22 cellular contexts compared by ENCODE assay signal in genomic region chr3:112306825-112307224, GRCh38. TPM values are rescaled to one million over a fixed set of nuclear protein-coding genes. Genes with fewer than 3 reads are reported as not detected.
A peak's percentile ranks its signal among the peaks of the same experiment; 100 is the strongest.
DNase-seq lines count a peak whose midpoint lies in the region; ATAC-seq, FAIRE-seq and TF ChIP-seq lines count a peak whose summit lies in the region.
"Had no signal": no experiment of that assay in that cellular context is flagged by ENCODE, and none has a peak within 500 bp of the region (broad histone marks: within the 10 kb centered on the region; RNA-seq: fewer than 3 reads in every experiment).

No MANE protein-coding gene starts in this region.

- POLR2A ChIA-PET in naive thymus-derived CD8-positive, alpha-beta T cell (lab: Charles Lee), result no interaction called here

- no peak overlapping the region for H3K9ac ChIP-seq in kidney (ENCODE audit: low read length in 2 of 2)
- H3K9ac ChIP-seq in neural progenitor cell, result no peak overlapping the region
- H3K9ac ChIP-seq: GM23248 had no signal

- intact Hi-C loops in left ventricle myocardium superior (cut with micrococcal nuclease) (no loop called here), Right ventricle myocardium inferior (cut with DNase I) (no loop called here), kidney (cut with DNase I) (no loop called here)

- peaks cover 41% of the 10 kb centered on the region for H3F3A ChIP-seq in neural progenitor cell (ENCODE audit: low read depth)

- no peak overlapping the region for H3K4me3 Mint-ChIP-seq in neural progenitor cell
- H3K4me3 Mint-ChIP-seq in naive thymus-derived CD8-positive, alpha-beta T cell, result no peak overlapping the region
- H3K4me3 Mint-ChIP-seq: CD4-positive, alpha-beta memory T cell; H9 had no signal

- H3K9me3 ChIP-seq in kidney (ENCODE audit: control insufficient read depth in 1 of 2, low read length in 2 of 2) (no peaks in the 10 kb centered on the region), neural progenitor cell (ENCODE audit: low read depth) (no peaks in the 10 kb centered on the region), small intestine (ENCODE audit: control insufficient read depth, low read depth) (no peaks in the 10 kb centered on the region)
- H3K9me3 ChIP-seq: A549 had no signal

- FAIRE-seq in kidney (lab: Jason Lieb, UNC) (no peak), small intestine (lab: Jason Lieb, UNC) (no peak)
- FAIRE-seq: A549, G401.6, GM12892 had no signal

- no peak overlapping the region for H2AFZ ChIP-seq in neural progenitor cell (replicated peaks)
- H2AFZ ChIP-seq: GM23248 had no signal

- H3K27me3 Mint-ChIP-seq in neural progenitor cell (ENCODE audit: insufficient read depth, low read depth), result peaks cover 2% of the 10 kb centered on the region
- no peaks in the 10 kb centered on the region for H3K27me3 Mint-ChIP-seq in naive thymus-derived CD8-positive, alpha-beta T cell
- H3K27me3 Mint-ChIP-seq: CD4-positive, alpha-beta memory T cell had no signal

- TF ChIP-seq CTCF in kidney (IDR thresholded peaks at IDR 0.05; ENCODE audit: borderline replicate concordance, extremely low read depth, insufficient read depth) (no peak), neural progenitor cell (IDR thresholded peaks at IDR 0.05) (no peak)

- no peaks in the 10 kb centered on the region for H3K27me3 ChIP-seq in neural progenitor cell
- H3K27me3 ChIP-seq in small intestine (ENCODE audit: control insufficient read depth in 2 of 2, insufficient read depth in 2 of 2, low read length in 2 of 2), result no peaks in the 10 kb centered on the region

- DNase-seq in left ventricle myocardium superior, result peak; percentile 30
- DNase-seq in Right ventricle myocardium inferior (ENCODE audit: missing footprints), result no peak
- DNase-seq in kidney, result peak; percentile 57
- no peak for DNase-seq in neural progenitor cell (ENCODE audit: low spot score)
- no peak for DNase-seq in AG20443 (ENCODE audit: low spot score)
- no peak for DNase-seq in naive thymus-derived CD8-positive, alpha-beta T cell
- DNase-seq in small intestine, result no peak
- DNase-seq: 8988T; ACHN; C1 segment of cervical spinal cord; Calu3; CD4-positive, alpha-beta memory T cell; COR-L47; DND-41; GM23248; H9 had no signal

- H3K79me2 ChIP-seq in neural progenitor cell (ENCODE audit: low read depth), result no peaks in the 10 kb centered on the region

- no peaks in the 10 kb centered on the region for H3K9me3 Mint-ChIP-seq in neural progenitor cell
- no peaks in the 10 kb centered on the region for H3K9me3 Mint-ChIP-seq in naive thymus-derived CD8-positive, alpha-beta T cell
- H3K9me3 Mint-ChIP-seq: CD4-positive, alpha-beta memory T cell had no signal

- peaks cover 14% of the 10 kb centered on the region for H3K4me1 Mint-ChIP-seq in neural progenitor cell
- no peaks in the 10 kb centered on the region for H3K4me1 Mint-ChIP-seq in naive thymus-derived CD8-positive, alpha-beta T cell
- H3K4me1 Mint-ChIP-seq: CD4-positive, alpha-beta memory T cell had no signal

- H3K4me1 ChIP-seq in kidney (ENCODE audit: control insufficient read depth in 1 of 2, insufficient read depth in 1 of 2, low read depth in 1 of 2, low read length in 2 of 2), result peaks cover 3 to 6% of the 10 kb centered on the region in 2 donors
- H3K4me1 ChIP-seq in neural progenitor cell, result peaks cover 42% of the 10 kb centered on the region
- peaks cover 0 to 2% of the 10 kb centered on the region in 2 donors for H3K4me1 ChIP-seq in small intestine (ENCODE audit: control insufficient read depth in 2 of 2, insufficient read depth in 1 of 2, low read depth in 1 of 2, low read length in 1 of 2)
- H3K4me1 ChIP-seq: A549 had no signal

- H3K27ac Mint-ChIP-seq in neural progenitor cell, result peak overlapping the region; percentile 47
- H3K27ac Mint-ChIP-seq in naive thymus-derived CD8-positive, alpha-beta T cell, result no peak overlapping the region
- H3K27ac Mint-ChIP-seq: H9 had no signal

- H3K4me2 ChIP-seq in neural progenitor cell, result no peak overlapping the region
- H3K4me2 ChIP-seq: A549 had no signal

- ATAC-seq in left ventricle myocardium superior (no peak), Right ventricle myocardium inferior (no peak)
- ATAC-seq in naive thymus-derived CD8-positive, alpha-beta T cell, result no peak
- ATAC-seq: A549, HCT116 had no signal

- WGBS in small intestine, 3 donors, result 91 to 97% (median 94%) methylated on average over 9 of the region's 9 CpGs

- H3K4me3 ChIP-seq in kidney (ENCODE audit: low read length in 2 of 2), result no peak overlapping the region
- no peak overlapping the region for H3K4me3 ChIP-seq in neural progenitor cell
- no peak overlapping the region for H3K4me3 ChIP-seq in small intestine (ENCODE audit: low read depth in 1 of 2, low read length in 2 of 2)
- H3K4me3 ChIP-seq: A549, GM23248 had no signal

- no peaks in the 10 kb centered on the region for H3K36me3 ChIP-seq in kidney (ENCODE audit: control insufficient read depth in 1 of 2, insufficient read depth in 2 of 2, low read length in 2 of 2)
- H3K36me3 ChIP-seq in neural progenitor cell, result no peaks in the 10 kb centered on the region
- no peaks in the 10 kb centered on the region for H3K36me3 ChIP-seq in small intestine (ENCODE audit: control insufficient read depth in 2 of 2, insufficient read depth in 2 of 2, low read length in 2 of 2)

- H4K20me1 ChIP-seq in neural progenitor cell (ENCODE audit: low read depth), result no peaks in the 10 kb centered on the region

- H3K27ac ChIP-seq in kidney (ENCODE audit: low read depth in 2 of 2, low read length in 2 of 2), result no peak overlapping the region
- H3K27ac ChIP-seq in neural progenitor cell, result no peak overlapping the region
- no peak overlapping the region for H3K27ac ChIP-seq in small intestine (ENCODE audit: low read depth in 1 of 2, low read length in 1 of 2)
- H3K27ac ChIP-seq: A549, GM23248 had no signal

- no peaks in the 10 kb centered on the region for H3K36me3 Mint-ChIP-seq in neural progenitor cell
- no peaks in the 10 kb centered on the region for H3K36me3 Mint-ChIP-seq in naive thymus-derived CD8-positive, alpha-beta T cell
- H3K36me3 Mint-ChIP-seq: CD4-positive, alpha-beta memory T cell had no signal

RNA-seq across cellular contexts. Expression of gene SLC9C1, which starts 12.8 kb away (rescaled TPM):
- 2.3 TPM for total RNA-seq in left ventricle myocardium superior
- 0.95 TPM for total RNA-seq in Right ventricle myocardium inferior
- 1.2 TPM for total RNA-seq in kidney
- 0.09 TPM for polyA plus RNA-seq in kidney (ENCODE audit: insufficient read depth, low read depth, low replicate concordance)
- total RNA-seq in neural progenitor cell (ENCODE audit: low replicate concordance), result 0.31 and 1.3 TPM in 2 replicates
- not detected for total RNA-seq in naive thymus-derived CD8-positive, alpha-beta T cell
- not detected for polyA plus RNA-seq in naive thymus-derived CD8-positive, alpha-beta T cell
- polyA plus RNA-seq in small intestine, result under 1 TPM in 1 of 3 donors, not detected in 2; 0.06 TPM
- total RNA-seq: Calu3; CD4-positive, alpha-beta memory T cell; GM23248; H4 had no signal
- polyA plus RNA-seq: A549; BJ; CD4-positive, alpha-beta memory T cell; GM23248 had no signal

RNA-seq across cellular contexts. Expression of gene CD200, which starts 26.1 kb away (rescaled TPM):
- total RNA-seq in left ventricle myocardium superior (1.3 TPM), Right ventricle myocardium inferior (0.92 TPM), kidney (16.8 TPM), neural progenitor cell (ENCODE audit: low replicate concordance) (41.5 and 48.4 TPM in 2 replicates)
- polyA plus RNA-seq in kidney (ENCODE audit: insufficient read depth, low read depth, low replicate concordance) (8.5 TPM), small intestine (1 to 10 TPM in 2 of 3 donors, not detected in 1; 1.1 to 7.9 TPM)
- 1 to 10 TPM; 1.7 to 1.8 TPM for total RNA-seq in naive thymus-derived CD8-positive, alpha-beta T cell
- 1 to 10 TPM in 1 of 3 donors, under 1 TPM in 2; 0.76 to 1.1 (median 0.79) TPM for polyA plus RNA-seq in naive thymus-derived CD8-positive, alpha-beta T cell
- total RNA-seq: Calu3, GM23248, H4 had no signal
- polyA plus RNA-seq: A549 had no signal

Comparison
In these comparisons a context has a peak if more than half of its experiments do, and no peak if none do; other contexts are left out.
1. DNase-seq: peak in left ventricle myocardium superior (single experiment) and kidney (single experiment); none in Right ventricle myocardium inferior (single experiment), neural progenitor cell (single experiment), AG20443 (single experiment), naive thymus-derived CD8-positive, alpha-beta T cell (0 of 10) and small intestine (single experiment).